ENCODE assay signal across 9 cellular contexts in the genomic region with DNA sequence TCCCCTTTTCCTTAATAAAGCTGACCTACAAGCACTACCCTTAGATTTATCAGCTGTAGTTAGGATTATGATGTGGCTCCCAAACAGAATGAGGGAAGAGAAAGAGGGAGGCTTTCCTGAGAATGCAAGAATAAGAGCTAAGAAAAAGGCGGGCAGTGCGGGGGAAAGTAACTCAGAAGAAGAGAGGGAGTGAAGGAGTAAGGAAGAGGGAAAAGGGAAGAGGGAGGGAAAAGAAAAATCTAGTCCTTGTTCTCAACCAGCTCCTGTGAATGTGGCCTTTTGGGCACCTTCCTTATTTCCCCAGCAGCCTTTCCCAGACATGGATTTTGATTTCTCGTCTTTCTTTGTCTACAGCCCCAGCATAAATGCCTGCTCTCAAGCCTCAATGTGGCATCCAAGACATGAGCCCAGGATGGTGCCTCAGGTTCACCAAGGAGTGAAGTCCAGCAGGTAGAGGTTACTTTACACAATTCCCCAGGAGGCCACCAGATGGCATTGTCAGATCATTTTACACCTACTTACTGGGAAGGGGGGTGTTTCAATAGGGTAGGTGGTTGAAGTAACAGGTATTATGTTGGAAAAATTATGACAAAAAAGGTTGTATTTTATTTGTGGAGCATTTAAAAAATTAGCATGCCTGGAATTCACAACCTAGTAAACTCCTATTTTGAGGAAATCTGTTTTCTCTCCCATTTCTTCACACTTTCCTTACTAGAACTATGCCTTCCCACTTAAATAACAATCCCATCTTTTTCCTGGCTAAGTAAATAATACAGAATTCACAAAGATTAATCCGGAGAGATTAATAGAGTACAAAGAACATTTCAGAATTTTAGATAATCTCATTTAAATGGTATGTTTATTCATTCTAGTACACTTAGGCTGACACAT.
DNase-seq lines count a peak whose midpoint lies in the region; ATAC-seq and TF ChIP-seq lines count a peak whose summit lies in the region.
"Had no signal": no experiment of that assay in that cellular context is flagged by ENCODE, and none has a peak within 500 bp of the region (broad histone marks: within the 10 kb centered on the region; RNA-seq: fewer than 3 reads in every experiment).

No MANE protein-coding gene starts in this region.

- intact Hi-C loops in left ventricle myocardium inferior (cut with micrococcal nuclease), result no loop called here

- H2AFZ ChIP-seq in smooth muscle cell (ENCODE audit: low read depth), result no peak overlapping the region

- no peak overlapping the region for H3K9ac ChIP-seq in smooth muscle cell (ENCODE audit: low read depth)

- CTCF ChIA-PET in HEK293T (lab: Yijun Ruan, JAX), result interaction anchor here (0.6 to 1.3 kb wide), 8 partner anchors 33 to 463 kb away, joined by 3 to 8 read pairs (median 3); no protein-coding TSS in a partner anchor

- no peak overlapping the region for H3K4me2 ChIP-seq in smooth muscle cell

- DNase-seq in NCI-H2196 (lab: John Stamatoyannopoulos, UW; ENCODE audit: unreplicated experiment), result peak; percentile 1
- no peak for DNase-seq in NCI-H2196 treated with DMSO at 0.1 percent for 48 hours (lab: John Stamatoyannopoulos, UW; ENCODE audit: unreplicated experiment)
- peak; percentile 54 for DNase-seq in HEK293T (ENCODE audit: extremely low spot score)
- DNase-seq in NCI-H526 treated with DMSO at 0.1 percent for 48 hours (lab: John Stamatoyannopoulos, UW), result peak; percentile 12
- DNase-seq in left ventricle myocardium inferior, result no peak
- DNase-seq in smooth muscle cell (lab: John Stamatoyannopoulos, UW; ENCODE audit: unreplicated experiment), result no peak

- ATAC-seq in activated T-helper 17 cell treated with anti-CD3 and anti-CD28 coated beads, Interleukin-2, amount 50 U/mL, for 72 hours (replicated peaks), result peak; percentile 73
- no peak for ATAC-seq in GM19463 (IDR thresholded peaks at IDR 0.05; ENCODE audit: unreplicated experiment)

- H3F3A ChIP-seq in smooth muscle cell (ENCODE audit: low read depth), result no peaks in the 10 kb centered on the region

- POLR2A ChIA-PET in HEK293T (lab: Yijun Ruan, JAX), result no interaction called here

- H3K27me3 ChIP-seq in left ventricle myocardium inferior (ENCODE audit: low read depth) (peaks cover 60% of the 10 kb centered on the region), smooth muscle cell (ENCODE audit: low read depth) (no peaks in the 10 kb centered on the region)

- no peak overlapping the region for H3K4me3 ChIP-seq in left ventricle myocardium inferior
- no peak overlapping the region for H3K4me3 ChIP-seq in smooth muscle cell

- no peaks in the 10 kb centered on the region for H3K36me3 ChIP-seq in left ventricle myocardium inferior
- H3K36me3 ChIP-seq in smooth muscle cell (ENCODE audit: low read depth), result no peaks in the 10 kb centered on the region

- WGBS in smooth muscle cell (ENCODE audit: low lambda C conversion rate), result 18% methylated on average over 4 of the region's 4 CpGs

- H3K36me3 Mint-ChIP-seq in activated T-helper 17 cell treated with anti-CD3 and anti-CD28 coated beads, Interleukin-2, amount 50 U/mL, for 72 hours (ENCODE audit: low read depth), result no peaks in the 10 kb centered on the region

- H3K27me3 Mint-ChIP-seq in activated T-helper 17 cell treated with anti-CD3 and anti-CD28 coated beads, Interleukin-2, amount 50 U/mL, for 72 hours, result peaks cover 49% of the 10 kb centered on the region

- H3K27ac Mint-ChIP-seq in activated T-helper 17 cell treated with anti-CD3 and anti-CD28 coated beads, Interleukin-2, amount 50 U/mL, for 72 hours, result no peak overlapping the region

- TF ChIP-seq CTCF in left ventricle myocardium inferior (IDR thresholded peaks at IDR 0.05; ENCODE audit: borderline replicate concordance) (peak; percentile 72), smooth muscle cell (IDR thresholded peaks at IDR 0.05; ENCODE audit: borderline replicate concordance, insufficient read depth, poor library complexity, severe bottlenecking) (peak; percentile 72)

- no peak overlapping the region for H3K27ac ChIP-seq in left ventricle myocardium inferior (replicated peaks)
- H3K27ac ChIP-seq in smooth muscle cell (ENCODE audit: low read depth), result no peak overlapping the region
- H3K27ac ChIP-seq: epithelial cell of prostate had no signal

- no peaks in the 10 kb centered on the region for H4K20me1 ChIP-seq in smooth muscle cell (ENCODE audit: low read depth)

- H3K4me1 ChIP-seq in left ventricle myocardium inferior (no peaks in the 10 kb centered on the region), smooth muscle cell (ENCODE audit: low read depth) (no peaks in the 10 kb centered on the region)

- no peaks in the 10 kb centered on the region for H3K4me1 Mint-ChIP-seq in activated T-helper 17 cell treated with anti-CD3 and anti-CD28 coated beads, Interleukin-2, amount 50 U/mL, for 72 hours

- no peak overlapping the region for H3K4me3 Mint-ChIP-seq in activated T-helper 17 cell treated with anti-CD3 and anti-CD28 coated beads, Interleukin-2, amount 50 U/mL, for 72 hours

- H3K9me3 ChIP-seq in left ventricle myocardium inferior (replicated peaks) (no peaks in the 10 kb centered on the region), smooth muscle cell (replicated peaks; ENCODE audit: low read depth) (no peaks in the 10 kb centered on the region)

- H3K79me2 ChIP-seq in smooth muscle cell (ENCODE audit: low read depth), result no peaks in the 10 kb centered on the region

- no peaks in the 10 kb centered on the region for H3K9me3 Mint-ChIP-seq in activated T-helper 17 cell treated with anti-CD3 and anti-CD28 coated beads, Interleukin-2, amount 50 U/mL, for 72 hours

TF ChIP-seq in HEK293T, 16 proteins besides CTCF, POLR2A, EP300 and RAD21:
- TF ChIP-seq HDGF (IDR thresholded peaks at IDR 0.05; ENCODE audit: borderline replicate concordance) (no peak), PKNOX1 (IDR thresholded peaks at IDR 0.05) (no peak), LEF1 (IDR thresholded peaks at IDR 0.05; ENCODE audit: borderline replicate concordance) (no peak), CTBP1 (IDR thresholded peaks at IDR 0.05; ENCODE audit: borderline replicate concordance) (no peak), SUZ12 (IDR thresholded peaks at IDR 0.05) (no peak), FOXK2 (IDR thresholded peaks at IDR 0.05) (no peak), ARNT (IDR thresholded peaks at IDR 0.05) (no peak), SP1 (IDR thresholded peaks at IDR 0.05) (no peak), L3MBTL2 (conservative IDR thresholded peaks at IDR 0.05) (no peak), FOXA1 (IDR thresholded peaks at IDR 0.05) (no peak)

Comparison
In these comparisons a context has a peak if more than half of its experiments do, and no peak if none do; other contexts are left out.
1. DNase-seq: peak in NCI-H2196 (single experiment), HEK293T (single experiment) and NCI-H526 treated with DMSO at 0.1 percent for 48 hours (single experiment); none in NCI-H2196 treated with DMSO at 0.1 percent for 48 hours (single experiment), left ventricle myocardium inferior (single experiment) and smooth muscle cell (single experiment).